ENCODE assay signal across 2 cellular contexts in genomic region chr3:23590874-23591273, GRCh38.
TF ChIP-seq lines count a peak whose summit lies in the region.

No MANE protein-coding gene starts in this region.

TF ChIP-seq in SK-N-SH, 30 proteins besides CTCF, POLR2A, EP300 and RAD21 (continued from another document):
- TF ChIP-seq NRF1 (IDR thresholded peaks at IDR 0.05; ENCODE audit: low read depth, low read length) (no peak), PBX3 (IDR thresholded peaks at IDR 0.05) (no peak), USF1 (IDR thresholded peaks at IDR 0.05; ENCODE audit: borderline replicate concordance, low read depth) (no peak), YY1 (IDR thresholded peaks at IDR 0.05; ENCODE audit: low read depth) (no peak), FOXJ3 (CRISPR knock-in tag; IDR thresholded peaks at IDR 0.05) (no peak)

TF ChIP-seq in SK-N-SH treated with all-trans-retinoic acid at 6 μM for 48 hours, 23 proteins besides CTCF, POLR2A, EP300 and RAD21 (continued from another document):
- TF ChIP-seq CREB5 (CRISPR knock-in tag; IDR thresholded peaks at IDR 0.05; ENCODE audit: low read depth) = no peak
